ENCODE assay signal across 1 cellular context in the genomic region with DNA sequence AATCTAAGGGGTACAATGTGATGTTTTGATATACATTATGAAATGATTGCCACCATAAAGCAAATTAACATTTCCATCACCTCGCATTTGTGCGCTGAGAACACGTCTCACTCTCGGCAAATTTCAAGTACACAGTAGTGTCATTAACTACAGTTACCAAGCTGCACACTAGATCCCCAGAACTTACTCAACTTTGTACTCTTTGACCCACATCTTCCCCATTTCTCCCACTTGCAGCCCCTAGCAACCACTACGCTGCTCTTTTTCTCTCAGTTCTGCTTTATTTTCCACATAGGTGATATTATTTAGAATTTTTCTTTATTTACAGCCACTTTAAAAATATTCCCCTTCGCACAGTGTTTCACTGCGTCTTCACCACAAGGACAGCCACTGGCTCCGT.
TF ChIP-seq lines count a peak whose summit lies in the region.

No MANE protein-coding gene starts in this region.

TF ChIP-seq in H1, 55 proteins besides CTCF, POLR2A, EP300 and RAD21:
- no peak for TF ChIP-seq ZNF274 (IDR thresholded peaks at IDR 0.05; ENCODE audit: borderline replicate concordance, extremely low read depth, low read length)
- no peak for TF ChIP-seq POLR2AphosphoS5 (IDR thresholded peaks at IDR 0.05; ENCODE audit: low read depth, low read length)
- TF ChIP-seq TCF12 (IDR thresholded peaks at IDR 0.05; ENCODE audit: low read depth, low read length) = no peak
- no peak for TF ChIP-seq PHF8 (conservative IDR thresholded peaks at IDR 0.05; ENCODE audit: low read depth, low read length)
- TF ChIP-seq KDM5A (IDR thresholded peaks at IDR 0.05; ENCODE audit: low read length) = no peak
- no peak for TF ChIP-seq CHD1 (IDR thresholded peaks at IDR 0.05; ENCODE audit: low read depth, low read length)
- TF ChIP-seq TAF1 (IDR thresholded peaks at IDR 0.05; ENCODE audit: low read depth, low read length) = no peak
- TF ChIP-seq CTBP2 (IDR thresholded peaks at IDR 0.05; ENCODE audit: borderline replicate concordance, insufficient read depth, insufficient read length, low read length) = no peak
- no peak for TF ChIP-seq MAFK (IDR thresholded peaks at IDR 0.05; ENCODE audit: low read depth, low read length)
- no peak for TF ChIP-seq CEBPB (IDR thresholded peaks at IDR 0.05; ENCODE audit: low read depth, low read length)
- TF ChIP-seq, protein P1, sequence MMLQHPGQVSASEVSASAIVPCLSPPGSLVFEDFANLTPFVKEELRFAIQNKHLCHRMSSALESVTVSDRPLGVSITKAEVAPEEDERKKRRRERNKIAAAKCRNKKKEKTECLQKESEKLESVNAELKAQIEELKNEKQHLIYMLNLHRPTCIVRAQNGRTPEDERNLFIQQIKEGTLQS (IDR thresholded peaks at IDR 0.05; ENCODE audit: insufficient read depth, low read depth, low read length) = no peak
- no peak for TF ChIP-seq SAP30 (IDR thresholded peaks at IDR 0.05; ENCODE audit: insufficient read depth, insufficient replicate concordance, low read length)
- no peak for TF ChIP-seq SIRT6 (IDR thresholded peaks at IDR 0.05; ENCODE audit: low read length)
- TF ChIP-seq JUN (IDR thresholded peaks at IDR 0.05; ENCODE audit: low read depth, low read length) = no peak
- no peak for TF ChIP-seq SUZ12 (IDR thresholded peaks at IDR 0.05; ENCODE audit: low read length)
- TF ChIP-seq TAF7 (optimal IDR thresholded peaks at IDR 0.05; ENCODE audit: borderline replicate concordance, low read depth, low read length) = no peak
- TF ChIP-seq POU5F1 (IDR thresholded peaks at IDR 0.05; ENCODE audit: low read depth, low read length) = no peak
